19 cellular contexts compared by ENCODE assay signal in the genomic region with DNA sequence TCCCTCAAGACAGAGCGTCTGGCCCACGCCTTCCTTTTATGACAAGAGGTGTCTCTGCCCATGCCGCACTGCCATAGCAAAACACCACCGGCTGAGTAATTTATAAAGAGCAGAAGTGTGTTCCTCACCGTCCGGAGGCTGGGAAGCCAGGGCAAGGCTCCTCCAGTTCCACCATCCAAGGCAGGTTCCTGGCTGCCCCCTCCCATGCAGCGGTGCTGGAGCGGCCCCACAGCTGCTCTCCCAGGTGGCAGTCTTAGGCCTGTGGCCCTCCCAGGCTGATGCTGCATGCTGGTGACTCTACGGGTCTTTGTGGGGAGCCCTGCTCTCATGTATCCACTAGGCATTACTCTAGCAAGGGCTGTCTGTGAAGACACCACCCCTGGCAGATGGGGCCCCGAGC.
DNase-seq lines count a peak whose midpoint lies in the region; ATAC-seq and TF ChIP-seq lines count a peak whose summit lies in the region.
"Had no signal": no experiment of that assay in that cellular context is flagged by ENCODE, and none has a peak within 500 bp of the region (broad histone marks: within the 10 kb centered on the region; RNA-seq: fewer than 3 reads in every experiment).

No MANE protein-coding gene starts in this region.

- no peaks in the 10 kb centered on the region for H3K4me1 Mint-ChIP-seq in activated CD4-positive, alpha-beta memory T cell treated with anti-CD3 and anti-CD28 coated beads for 36 hours (ENCODE audit: low read depth)
- H3K4me1 Mint-ChIP-seq: CD8-positive, alpha-beta memory T cell had no signal

- TF ChIP-seq CTCF in RWPE2 (IDR thresholded peaks at IDR 0.05; ENCODE audit: poor library complexity, severe bottlenecking) (no peak), left lung (IDR thresholded peaks at IDR 0.05) (no peak)

- no peak overlapping the region for H3K27ac Mint-ChIP-seq in activated CD4-positive, alpha-beta memory T cell treated with anti-CD3 and anti-CD28 coated beads for 36 hours
- H3K27ac Mint-ChIP-seq: CD8-positive, alpha-beta memory T cell had no signal

- H3K9me3 ChIP-seq in BLaER1 treated with 17β-estradiol and CSF1 and Interleukin-3, amounts not matched to agents 10 nM and 100 nM (replicated peaks in 1 of 11): peaks cover 0 to 15% (median 8%) of the 10 kb centered on the region in 11 experiments; a peak in 13 of 22 replicates
- H3K9me3 ChIP-seq in RWPE2 (ENCODE audit: severe bottlenecking) (no peaks in the 10 kb centered on the region), left lung (peaks cover 0 to 1% of the 10 kb centered on the region in 2 donors)
- H3K9me3 ChIP-seq: BE2C, SJCRH30 had no signal

- H3K4me3 Mint-ChIP-seq in activated CD4-positive, alpha-beta memory T cell treated with anti-CD3 and anti-CD28 coated beads for 36 hours: no peak overlapping the region
- H3K4me3 Mint-ChIP-seq: CD8-positive, alpha-beta memory T cell had no signal

- no peak overlapping the region for H3K4me3 ChIP-seq in BLaER1 treated with 17β-estradiol and CSF1 and Interleukin-3, amounts not matched to agents 10 nM and 100 nM
- H3K4me3 ChIP-seq in RWPE2 (ENCODE audit: severe bottlenecking) (no peak overlapping the region), left lung (no peak overlapping the region)
- H3K4me3 ChIP-seq: GM23248, SJCRH30 had no signal

- POLR2A ChIA-PET in activated CD4-positive, alpha-beta memory T cell treated with anti-CD3 and anti-CD28 coated beads for 36 hours (lab: Charles Lee): no interaction called here

- H3K27ac ChIP-seq in BLaER1 treated with 17β-estradiol and CSF1 and Interleukin-3, amounts not matched to agents 10 nM and 100 nM: peak overlapping the region in 2 of 11 experiments; percentile 25 to 77; a peak in 2 of 22 replicates
- H3K27ac ChIP-seq in RWPE2 (ENCODE audit: poor library complexity, severe bottlenecking) (no peak overlapping the region), left lung (no peak overlapping the region)
- H3K27ac ChIP-seq: GM23248, SJCRH30 had no signal

- H3K27me3 ChIP-seq in BLaER1 treated with 17β-estradiol and CSF1 and Interleukin-3, amounts not matched to agents 10 nM and 100 nM: peaks cover 0 to 35% (median 0%) of the 10 kb centered on the region in 11 experiments; a peak in 9 of 22 replicates
- H3K27me3 ChIP-seq in RWPE2 (ENCODE audit: insufficient read depth, poor library complexity, severe bottlenecking) (no peaks in the 10 kb centered on the region), left lung (peaks cover 0 to 14% of the 10 kb centered on the region in 2 donors)
- H3K27me3 ChIP-seq: BE2C, SJCRH30 had no signal

- peak; percentile 25 for DNase-seq in RWPE2 (ENCODE audit: low spot score)
- peak; percentile 10 to 49 for DNase-seq in left lung
- DNase-seq in sciatic nerve (ENCODE audit: low spot score): peak; percentile 40
- no peak for DNase-seq in GM19238 (ENCODE audit: insufficient read length, low spot score)
- DNase-seq in activated CD4-positive, alpha-beta memory T cell treated with anti-CD3 and anti-CD28 coated beads for 36 hours: no peak
- no peak for DNase-seq in NOMO-1 treated with DMSO at 0.1 percent for 48 hours (lab: John Stamatoyannopoulos, UW; ENCODE audit: unreplicated experiment)
- DNase-seq in NCI-H1417 treated with DMSO at 0.1 percent for 48 hours (lab: John Stamatoyannopoulos, UW): no peak
- DNase-seq: BE2C, DMS79 treated with DMSO at 0.1 percent for 48 hours, GM23248, KG1, NCI-H1436 treated with DMSO at 0.1 percent for 48 hours, NCI-H2029 treated with DMSO at 0.1 percent for 48 hours, NCI-H2171 treated with DMSO at 0.1 percent for 48 hours, NCI-H748 treated with DMSO at 0.1 percent for 48 hours, SJCRH30 had no signal

- H3K36me3 Mint-ChIP-seq in activated CD4-positive, alpha-beta memory T cell treated with anti-CD3 and anti-CD28 coated beads for 36 hours: no peaks in the 10 kb centered on the region
- H3K36me3 Mint-ChIP-seq: CD8-positive, alpha-beta memory T cell had no signal

- peaks cover 2% of the 10 kb centered on the region for H3K9me3 Mint-ChIP-seq in activated CD4-positive, alpha-beta memory T cell treated with anti-CD3 and anti-CD28 coated beads for 36 hours

- peaks cover 2% of the 10 kb centered on the region for H3K27me3 Mint-ChIP-seq in activated CD4-positive, alpha-beta memory T cell treated with anti-CD3 and anti-CD28 coated beads for 36 hours

- no peak overlapping the region for H3K9ac ChIP-seq in BLaER1 treated with 17β-estradiol and CSF1 and Interleukin-3, amounts not matched to agents 10 nM and 100 nM
- H3K9ac ChIP-seq: GM23248 had no signal

- peaks cover 16 to 86% (median 73%) of the 10 kb centered on the region in 10 experiments for H3K4me1 ChIP-seq in BLaER1 treated with 17β-estradiol and CSF1 and Interleukin-3, amounts not matched to agents 10 nM and 100 nM
- no peaks in the 10 kb centered on the region for H3K4me1 ChIP-seq in RWPE2 (ENCODE audit: insufficient read depth, poor library complexity, severe bottlenecking)
- H3K4me1 ChIP-seq in left lung: no peaks in the 10 kb centered on the region
- H3K4me1 ChIP-seq: BE2C, SJCRH30 had no signal

- H3K36me3 ChIP-seq in BLaER1 treated with 17β-estradiol and CSF1 and Interleukin-3, amounts not matched to agents 10 nM and 100 nM: peaks cover 0 to 29% (median 0%) of the 10 kb centered on the region in 11 experiments; a peak in 6 of 22 replicates
- H3K36me3 ChIP-seq in RWPE2 (ENCODE audit: low read depth): no peaks in the 10 kb centered on the region
- H3K36me3 ChIP-seq in left lung: no peaks in the 10 kb centered on the region
- H3K36me3 ChIP-seq: BE2C, SJCRH30 had no signal

- H4K20me1 ChIP-seq in BLaER1 treated with 17β-estradiol and CSF1 and Interleukin-3, amounts not matched to agents 10 nM and 100 nM: no peaks in the 10 kb centered on the region

- H3K4me2 ChIP-seq in BLaER1 treated with 17β-estradiol and CSF1 and Interleukin-3, amounts not matched to agents 10 nM and 100 nM: peak overlapping the region in 8 of 11 experiments; percentile 57 to 94 (median 82); a peak in 14 of 22 replicates

- CTCF ChIA-PET in activated CD4-positive, alpha-beta memory T cell treated with anti-CD3 and anti-CD28 coated beads for 36 hours (lab: Charles Lee): no interaction called here

- no peak for ATAC-seq in RWPE2 (ENCODE audit: low read depth)
- ATAC-seq in left lung: no peak
- no peak for ATAC-seq in sciatic nerve
- ATAC-seq: HCT116 had no signal

- intact Hi-C loops in left lung (cut with DNase I): no loop called here
- intact Hi-C loops in sciatic nerve (cut with DNase I): no loop called here
- intact Hi-C loops in activated CD4-positive, alpha-beta memory T cell treated with anti-CD3 and anti-CD28 coated beads for 36 hours (cut with micrococcal nuclease): no loop called here

Comparison
In these comparisons a context has a peak if more than half of its experiments do, and no peak if none do; other contexts are left out.
1. DNase-seq: peak in RWPE2 (single experiment), left lung (2 of 2) and sciatic nerve (single experiment); none in GM19238 (single experiment), activated CD4-positive, alpha-beta memory T cell treated with anti-CD3 and anti-CD28 coated beads for 36 hours (single experiment), NOMO-1 treated with DMSO at 0.1 percent for 48 hours (single experiment) and NCI-H1417 treated with DMSO at 0.1 percent for 48 hours (single experiment).